In genomic region chr9:94721754-94722153, GRCh38 we compare ENCODE assay signal across 19 cellular contexts. TPM values are rescaled to one million over a fixed set of nuclear protein-coding genes. Genes with fewer than 3 reads are reported as not detected.
DNase-seq lines count a peak whose midpoint lies in the region; ATAC-seq and TF ChIP-seq lines count a peak whose summit lies in the region.
"Had no signal": no experiment of that assay in that cellular context is flagged by ENCODE, and none has a peak within 500 bp of the region (broad histone marks: within the 10 kb centered on the region; RNA-seq: fewer than 3 reads in every experiment).

No MANE protein-coding gene starts in this region.

- peaks cover 1% of the 10 kb centered on the region for H3K79me2 ChIP-seq in HCT116 (ENCODE audit: insufficient read depth, low read length)
- peaks cover 1% of the 10 kb centered on the region for H3K79me2 ChIP-seq in PC-3 (ENCODE audit: low read length)

- CTCF ChIA-PET in HCT116 (lab: Charles Lee): no interaction called here
- CTCF ChIA-PET in PC-3 (lab: Charles Lee): no interaction called here

- no peaks in the 10 kb centered on the region for H3K36me3 Mint-ChIP-seq in activated naive CD4-positive, alpha-beta T cell treated with anti-CD3 and anti-CD28 coated beads, Interleukin-2, amount 50 U/mL, for 72 hours

- H3K36me3 ChIP-seq in HCT116 (ENCODE audit: control insufficient read depth in 1 of 2, insufficient read depth in 2 of 2, low read length in 2 of 2) (no peaks in the 10 kb centered on the region), PC-3 (ENCODE audit: low read depth, low read length) (no peaks in the 10 kb centered on the region)
- H3K36me3 ChIP-seq: BLaER1 treated with 17β-estradiol and CSF1 and Interleukin-3, amounts not matched to agents 10 nM and 100 nM had no signal

- DNase-seq in HCT116 (ENCODE audit: low read depth, low spot score) (no peak), PC-3 (no peak), epithelial cell of prostate (ENCODE audit: low read depth, low spot score) (no peak), substantia nigra (lab: John Stamatoyannopoulos, UW) (no peak), COLO829 (ENCODE audit: low spot score) (no peak)
- DNase-seq in activated naive CD4-positive, alpha-beta T cell treated with anti-CD3 and anti-CD28 coated beads, Interleukin-2, amount 50 U/mL, for 72 hours (ENCODE audit: low spot score in 2 of 2): no peak
- DNase-seq: AML-193; Caco-2; CD4-positive, alpha-beta T cell; KBM-7; MM.1S; NCI-H2029; NCI-H2227 treated with DMSO at 0.1 percent for 48 hours; NCI-H526 treated with DMSO at 0.1 percent for 48 hours had no signal

- no peak for TF ChIP-seq CTCF in HCT116 (IDR thresholded peaks at IDR 0.05 in 2 of 3, conservative IDR thresholded peaks at IDR 0.05 in 1 of 3; ENCODE audit: borderline replicate concordance in 1 of 3, insufficient read depth in 1 of 3, low read depth in 2 of 3, low read length in 2 of 3)
- no peak for TF ChIP-seq CTCF in PC-3 (conservative IDR thresholded peaks at IDR 0.05; ENCODE audit: low read depth, low read length)

- H3K27me3 ChIP-seq in HCT116 (ENCODE audit: insufficient read depth, low read length) (no peaks in the 10 kb centered on the region), PC-3 (ENCODE audit: low read length) (no peaks in the 10 kb centered on the region)
- H3K27me3 ChIP-seq: BLaER1 treated with 17β-estradiol and CSF1 and Interleukin-3, amounts not matched to agents 10 nM and 100 nM; SJSA1 had no signal

- peaks cover 0 to 4% of the 10 kb centered on the region in 2 donors for H3K9me3 Mint-ChIP-seq in activated naive CD4-positive, alpha-beta T cell treated with anti-CD3 and anti-CD28 coated beads, Interleukin-2, amount 50 U/mL, for 72 hours
- H3K9me3 Mint-ChIP-seq: CD4-positive, alpha-beta T cell had no signal

- H3F3A ChIP-seq in PC-3 (ENCODE audit: low read length, unreplicated experiment): no peaks in the 10 kb centered on the region

- H3K27ac ChIP-seq in HCT116 (ENCODE audit: low read depth, low read length): no peak overlapping the region
- H3K27ac ChIP-seq in PC-3 (ENCODE audit: low read length): peak overlapping the region; percentile 93
- peak overlapping the region; percentile 90 for H3K27ac ChIP-seq in epithelial cell of prostate
- H3K27ac ChIP-seq in substantia nigra (ENCODE audit: low read depth, low read length, poor library complexity, severe bottlenecking): peak overlapping the region; percentile 39
- H3K27ac ChIP-seq: BLaER1 treated with 17β-estradiol and CSF1 and Interleukin-3, amounts not matched to agents 10 nM and 100 nM; SJSA1 had no signal

- no peak for TF ChIP-seq POLR2A in HCT116 (IDR thresholded peaks at IDR 0.05; ENCODE audit: borderline replicate concordance, extremely low read depth, insufficient read depth, insufficient read length)

- RAD21 ChIA-PET in HCT116 (lab: Charles Lee; ENCODE audit: low non-redundant PET in 1 of 2, low total read pairs in 2 of 2, uncharacterized antibody in 2 of 2, unreplicated experiment in 2 of 2): no interaction called here

- ATAC-seq in HCT116: no peak
- ATAC-seq in PC-3: no peak
- ATAC-seq in GM18907 (IDR thresholded peaks at IDR 0.05; ENCODE audit: unreplicated experiment): no peak
- ATAC-seq in activated naive CD4-positive, alpha-beta T cell treated with anti-CD3 and anti-CD28 coated beads, Interleukin-2, amount 50 U/mL, for 72 hours: no peak
- ATAC-seq: GM12878, Right ventricle myocardium inferior had no signal

- H3K4me1 ChIP-seq in HCT116 (ENCODE audit: control insufficient read depth in 1 of 2, insufficient read depth in 2 of 2, low read length in 2 of 2) (peaks cover 0 to 17% of the 10 kb centered on the region in 2 experiments; a peak in 2 of 4 replicates), PC-3 (ENCODE audit: insufficient read depth, low read length) (peaks cover 40% of the 10 kb centered on the region)
- H3K4me1 ChIP-seq: Caco-2 had no signal

- peak overlapping the region; percentile 78 for H2AFZ ChIP-seq in HCT116 (ENCODE audit: low read depth, low read length, poor library complexity, severe bottlenecking)
- no peak overlapping the region for H2AFZ ChIP-seq in PC-3 (ENCODE audit: low read length)

- BruUV-seq in HCT116 (replicated peaks; lab: Mats Ljungman, UMichigan) (no TSS peak), PC-3 (replicated peaks; lab: Mats Ljungman, UMichigan) (no TSS peak)

- H3K9me2 ChIP-seq in HCT116 (ENCODE audit: insufficient read depth) (no peaks in the 10 kb centered on the region), PC-3 (replicated peaks; ENCODE audit: low read length) (no peaks in the 10 kb centered on the region)

- H4K20me1 ChIP-seq in HCT116 (ENCODE audit: insufficient read depth) (no peaks in the 10 kb centered on the region), PC-3 (ENCODE audit: low read length) (no peaks in the 10 kb centered on the region)
- H4K20me1 ChIP-seq: BLaER1 treated with 17β-estradiol and CSF1 and Interleukin-3, amounts not matched to agents 10 nM and 100 nM had no signal

- intact Hi-C loops in HCT116 (cut with micrococcal nuclease) (no loop called here), PC-3 (cut with micrococcal nuclease) (loop anchor here (10.0 kb wide), 1 partner anchor 437 kb away; no protein-coding TSS in a partner anchor)

- H3K27ac Mint-ChIP-seq in activated naive CD4-positive, alpha-beta T cell treated with anti-CD3 and anti-CD28 coated beads, Interleukin-2, amount 50 U/mL, for 72 hours: no peak overlapping the region
- H3K27ac Mint-ChIP-seq: CD4-positive, alpha-beta T cell had no signal

- no peak overlapping the region for H3K9ac ChIP-seq in HCT116 (ENCODE audit: low read length)
- H3K9ac ChIP-seq in PC-3 (ENCODE audit: low read length): peak overlapping the region; percentile 50
- H3K9ac ChIP-seq: BLaER1 treated with 17β-estradiol and CSF1 and Interleukin-3, amounts not matched to agents 10 nM and 100 nM had no signal

- POLR2A ChIA-PET in HCT116 (lab: Charles Lee) (no interaction called here), PC-3 (lab: Charles Lee; ENCODE audit: unreplicated experiment) (no interaction called here)

- no peak overlapping the region for H3K4me2 ChIP-seq in HCT116 (ENCODE audit: low read length)
- H3K4me2 ChIP-seq in PC-3 (ENCODE audit: low read length): no peak overlapping the region
- H3K4me2 ChIP-seq: BLaER1 treated with 17β-estradiol and CSF1 and Interleukin-3, amounts not matched to agents 10 nM and 100 nM had no signal

- no peak overlapping the region for H3K4me3 ChIP-seq in HCT116 (replicated peaks in 1 of 2; ENCODE audit: low read depth in 1 of 2, low read length in 2 of 2)
- no peak overlapping the region for H3K4me3 ChIP-seq in PC-3 (ENCODE audit: low read length)
- H3K4me3 ChIP-seq: BLaER1 treated with 17β-estradiol and CSF1 and Interleukin-3, amounts not matched to agents 10 nM and 100 nM; GM12878; SJSA1 had no signal

- TF ChIP-seq RAD21 in HCT116 (IDR thresholded peaks at IDR 0.05; ENCODE audit: low read depth): no peak

- H3K9me3 ChIP-seq in HCT116 (ENCODE audit: control insufficient read depth in 1 of 2, insufficient read depth in 1 of 2, low read depth in 1 of 2, low read length in 2 of 2) (no peaks in the 10 kb centered on the region; a peak in 1 of 4 replicates), PC-3 (ENCODE audit: low read length) (no peaks in the 10 kb centered on the region)
- H3K9me3 ChIP-seq: Caco-2, SJSA1 had no signal

TF ChIP-seq in HCT116, 20 proteins besides CTCF, POLR2A, EP300 and RAD21:
- no peak for TF ChIP-seq ATF3 (IDR thresholded peaks at IDR 0.05)
- TF ChIP-seq POLR2AphosphoS5 (IDR thresholded peaks at IDR 0.05; ENCODE audit: low read depth, low read length): no peak
- no peak for TF ChIP-seq MAX (IDR thresholded peaks at IDR 0.05)
- no peak for TF ChIP-seq SRF (IDR thresholded peaks at IDR 0.05; ENCODE audit: low read depth)

RNA-seq across cellular contexts. Expression of gene AOPEP, which starts 4.7 kb away (rescaled TPM):
- 15.1 TPM for total RNA-seq in HCT116 (2021; ENCODE audit: unreplicated experiment)
- polyA plus RNA-seq in HCT116 (2012): 4.3 and 4.4 TPM in 2 replicates
- 23.1 and 28.7 TPM in 2 replicates for total RNA-seq in PC-3 (2014; rRNA removed)
- 10 to 100 TPM in 1 of 2 donors, 1 to 10 TPM in 1; 5.5 to 13.0 TPM for total RNA-seq in activated naive CD4-positive, alpha-beta T cell treated with anti-CD3 and anti-CD28 coated beads, Interleukin-2, amount 50 U/mL, for 72 hours
